In genomic region chr15:90954712-90955671, GRCh38 we compare ENCODE assay signal across 1 cellular context.
A peak's percentile ranks its signal among the peaks of the same experiment; 100 is the strongest.
TF ChIP-seq lines count a peak whose summit lies in the region.

A gene with protein sequence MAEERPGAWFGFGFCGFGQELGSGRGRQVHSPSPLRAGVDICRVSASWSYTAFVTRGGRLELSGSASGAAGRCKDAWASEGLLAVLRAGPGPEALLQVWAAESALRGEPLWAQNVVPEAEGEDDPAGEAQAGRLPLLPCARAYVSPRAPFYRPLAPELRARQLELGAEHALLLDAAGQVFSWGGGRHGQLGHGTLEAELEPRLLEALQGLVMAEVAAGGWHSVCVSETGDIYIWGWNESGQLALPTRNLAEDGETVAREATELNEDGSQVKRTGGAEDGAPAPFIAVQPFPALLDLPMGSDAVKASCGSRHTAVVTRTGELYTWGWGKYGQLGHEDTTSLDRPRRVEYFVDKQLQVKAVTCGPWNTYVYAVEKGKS (plus strand): TSS chr15:90954884. CDS start chr15:90956735, 1,851 bp downstream.

TF ChIP-seq in GM12878, 131 proteins besides CTCF, POLR2A, EP300 and RAD21 (continued from another document and continues in another):
- no peak for TF ChIP-seq ZBTB4 (CRISPR knock-in tag; IDR thresholded peaks at IDR 0.05)
- TF ChIP-seq E2F4 (IDR thresholded peaks at IDR 0.05; ENCODE audit: low read depth, low read length) = peak; percentile 99
- peak; percentile 57; the same call in 1 of the 2 replicates for TF ChIP-seq ESRRA (IDR thresholded peaks at IDR 0.05; ENCODE audit: low read length)
- no peak for TF ChIP-seq BRCA1 (IDR thresholded peaks at IDR 0.05; ENCODE audit: low read depth, low read length)
- no peak for TF ChIP-seq PML (IDR thresholded peaks at IDR 0.05; ENCODE audit: low read length)
- TF ChIP-seq, protein P1, sequence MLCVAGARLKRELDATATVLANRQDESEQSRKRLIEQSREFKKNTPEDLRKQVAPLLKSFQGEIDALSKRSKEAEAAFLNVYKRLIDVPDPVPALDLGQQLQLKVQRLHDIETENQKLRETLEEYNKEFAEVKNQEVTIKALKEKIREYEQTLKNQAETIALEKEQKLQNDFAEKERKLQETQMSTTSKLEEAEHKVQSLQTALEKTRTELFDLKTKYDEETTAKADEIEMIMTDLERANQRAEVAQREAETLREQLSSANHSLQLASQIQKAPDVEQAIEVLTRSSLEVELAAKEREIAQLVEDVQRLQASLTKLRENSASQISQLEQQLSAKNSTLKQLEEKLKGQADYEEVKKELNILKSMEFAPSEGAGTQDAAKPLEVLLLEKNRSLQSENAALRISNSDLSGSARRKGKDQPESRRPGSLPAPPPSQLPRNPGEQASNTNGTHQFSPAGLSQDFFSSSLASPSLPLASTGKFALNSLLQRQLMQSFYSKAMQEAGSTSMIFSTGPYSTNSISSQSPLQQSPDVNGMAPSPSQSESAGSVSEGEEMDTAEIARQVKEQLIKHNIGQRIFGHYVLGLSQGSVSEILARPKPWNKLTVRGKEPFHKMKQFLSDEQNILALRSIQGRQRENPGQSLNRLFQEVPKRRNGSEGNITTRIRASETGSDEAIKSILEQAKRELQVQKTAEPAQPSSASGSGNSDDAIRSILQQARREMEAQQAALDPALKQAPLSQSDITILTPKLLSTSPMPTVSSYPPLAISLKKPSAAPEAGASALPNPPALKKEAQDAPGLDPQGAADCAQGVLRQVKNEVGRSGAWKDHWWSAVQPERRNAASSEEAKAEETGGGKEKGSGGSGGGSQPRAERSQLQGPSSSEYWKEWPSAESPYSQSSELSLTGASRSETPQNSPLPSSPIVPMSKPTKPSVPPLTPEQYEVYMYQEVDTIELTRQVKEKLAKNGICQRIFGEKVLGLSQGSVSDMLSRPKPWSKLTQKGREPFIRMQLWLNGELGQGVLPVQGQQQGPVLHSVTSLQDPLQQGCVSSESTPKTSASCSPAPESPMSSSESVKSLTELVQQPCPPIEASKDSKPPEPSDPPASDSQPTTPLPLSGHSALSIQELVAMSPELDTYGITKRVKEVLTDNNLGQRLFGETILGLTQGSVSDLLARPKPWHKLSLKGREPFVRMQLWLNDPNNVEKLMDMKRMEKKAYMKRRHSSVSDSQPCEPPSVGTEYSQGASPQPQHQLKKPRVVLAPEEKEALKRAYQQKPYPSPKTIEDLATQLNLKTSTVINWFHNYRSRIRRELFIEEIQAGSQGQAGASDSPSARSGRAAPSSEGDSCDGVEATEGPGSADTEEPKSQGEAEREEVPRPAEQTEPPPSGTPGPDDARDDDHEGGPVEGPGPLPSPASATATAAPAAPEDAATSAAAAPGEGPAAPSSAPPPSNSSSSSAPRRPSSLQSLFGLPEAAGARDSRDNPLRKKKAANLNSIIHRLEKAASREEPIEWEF (IDR thresholded peaks at IDR 0.05; ENCODE audit: insufficient replicate concordance, low read depth, low read length) = peak; percentile 18
- TF ChIP-seq ZZZ3 (IDR thresholded peaks at IDR 0.05; ENCODE audit: control insufficient read depth, insufficient read length, low read depth) = no peak
- no peak for TF ChIP-seq IKZF2 (IDR thresholded peaks at IDR 0.05)
- TF ChIP-seq YY1 (IDR thresholded peaks at IDR 0.05; ENCODE audit: low read depth, low read length) = peak; percentile 71; the same call in 1 of the 2 replicates
- TF ChIP-seq ASH2L (IDR thresholded peaks at IDR 0.05; ENCODE audit: borderline replicate concordance, low read depth) = no peak
- no peak for TF ChIP-seq ZBED1 (IDR thresholded peaks at IDR 0.05; ENCODE audit: borderline replicate concordance)
- TF ChIP-seq NFIC (IDR thresholded peaks at IDR 0.05; ENCODE audit: low read depth, low read length) = no peak
- TF ChIP-seq, protein P2, sequence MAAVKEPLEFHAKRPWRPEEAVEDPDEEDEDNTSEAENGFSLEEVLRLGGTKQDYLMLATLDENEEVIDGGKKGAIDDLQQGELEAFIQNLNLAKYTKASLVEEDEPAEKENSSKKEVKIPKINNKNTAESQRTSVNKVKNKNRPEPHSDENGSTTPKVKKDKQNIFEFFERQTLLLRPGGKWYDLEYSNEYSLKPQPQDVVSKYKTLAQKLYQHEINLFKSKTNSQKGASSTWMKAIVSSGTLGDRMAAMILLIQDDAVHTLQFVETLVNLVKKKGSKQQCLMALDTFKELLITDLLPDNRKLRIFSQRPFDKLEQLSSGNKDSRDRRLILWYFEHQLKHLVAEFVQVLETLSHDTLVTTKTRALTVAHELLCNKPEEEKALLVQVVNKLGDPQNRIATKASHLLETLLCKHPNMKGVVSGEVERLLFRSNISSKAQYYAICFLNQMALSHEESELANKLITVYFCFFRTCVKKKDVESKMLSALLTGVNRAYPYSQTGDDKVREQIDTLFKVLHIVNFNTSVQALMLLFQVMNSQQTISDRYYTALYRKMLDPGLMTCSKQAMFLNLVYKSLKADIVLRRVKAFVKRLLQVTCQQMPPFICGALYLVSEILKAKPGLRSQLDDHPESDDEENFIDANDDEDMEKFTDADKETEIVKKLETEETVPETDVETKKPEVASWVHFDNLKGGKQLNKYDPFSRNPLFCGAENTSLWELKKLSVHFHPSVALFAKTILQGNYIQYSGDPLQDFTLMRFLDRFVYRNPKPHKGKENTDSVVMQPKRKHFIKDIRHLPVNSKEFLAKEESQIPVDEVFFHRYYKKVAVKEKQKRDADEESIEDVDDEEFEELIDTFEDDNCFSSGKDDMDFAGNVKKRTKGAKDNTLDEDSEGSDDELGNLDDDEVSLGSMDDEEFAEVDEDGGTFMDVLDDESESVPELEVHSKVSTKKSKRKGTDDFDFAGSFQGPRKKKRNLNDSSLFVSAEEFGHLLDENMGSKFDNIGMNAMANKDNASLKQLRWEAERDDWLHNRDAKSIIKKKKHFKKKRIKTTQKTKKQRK (IDR thresholded peaks at IDR 0.05; ENCODE audit: low read depth, low read length) = no peak
- peak; percentile 70; the same call in 1 of the 2 replicates for TF ChIP-seq HDGF (IDR thresholded peaks at IDR 0.05)
- TF ChIP-seq EGR1 (IDR thresholded peaks at IDR 0.05; ENCODE audit: borderline replicate concordance in 1 of 2, low read depth in 2 of 2, low read length in 2 of 2) = peak in 1 of 2 experiments; percentile 2; a peak in 1 of 3 replicates
- no peak for TF ChIP-seq CBX3 (IDR thresholded peaks at IDR 0.05; ENCODE audit: borderline replicate concordance, low read depth)
- no peak for TF ChIP-seq HCFC1 (IDR thresholded peaks at IDR 0.05; ENCODE audit: low read length)
- TF ChIP-seq CHD1 (IDR thresholded peaks at IDR 0.05; ENCODE audit: low read depth, low read length) = no peak
- TF ChIP-seq SMAD5 (IDR thresholded peaks at IDR 0.05; ENCODE audit: low read depth) = peak; percentile 81; the same call in 1 of the 2 replicates
- no peak for TF ChIP-seq KDM1A (IDR thresholded peaks at IDR 0.05; ENCODE audit: borderline replicate concordance)
- TF ChIP-seq STAT1 (conservative IDR thresholded peaks at IDR 0.05) = peak; percentile 84
- TF ChIP-seq ZNF217 (IDR thresholded peaks at IDR 0.05) = no peak
- TF ChIP-seq SKIL (IDR thresholded peaks at IDR 0.05; ENCODE audit: low read depth, poor library complexity, severe bottlenecking) = no peak
- peak; percentile 15; the same call in 1 of the 2 replicates for TF ChIP-seq SMC3 (IDR thresholded peaks at IDR 0.05; ENCODE audit: borderline replicate concordance, low read length)
- no peak for TF ChIP-seq NFXL1 (IDR thresholded peaks at IDR 0.05; ENCODE audit: borderline replicate concordance)
- TF ChIP-seq, protein P3, sequence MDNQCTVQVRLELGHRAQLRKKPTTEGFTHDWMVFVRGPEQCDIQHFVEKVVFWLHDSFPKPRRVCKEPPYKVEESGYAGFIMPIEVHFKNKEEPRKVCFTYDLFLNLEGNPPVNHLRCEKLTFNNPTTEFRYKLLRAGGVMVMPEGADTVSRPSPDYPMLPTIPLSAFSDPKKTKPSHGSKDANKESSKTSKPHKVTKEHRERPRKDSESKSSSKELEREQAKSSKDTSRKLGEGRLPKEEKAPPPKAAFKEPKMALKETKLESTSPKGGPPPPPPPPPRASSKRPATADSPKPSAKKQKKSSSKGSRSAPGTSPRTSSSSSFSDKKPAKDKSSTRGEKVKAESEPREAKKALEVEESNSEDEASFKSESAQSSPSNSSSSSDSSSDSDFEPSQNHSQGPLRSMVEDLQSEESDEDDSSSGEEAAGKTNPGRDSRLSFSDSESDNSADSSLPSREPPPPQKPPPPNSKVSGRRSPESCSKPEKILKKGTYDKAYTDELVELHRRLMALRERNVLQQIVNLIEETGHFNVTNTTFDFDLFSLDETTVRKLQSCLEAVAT (IDR thresholded peaks at IDR 0.05) = 0 out of 2 replicates have a peak, but pooled peaks have one; percentile 45
- peak; percentile 91 for TF ChIP-seq MXI1 (IDR thresholded peaks at IDR 0.05; ENCODE audit: low read depth, low read length)
- TF ChIP-seq NBN (IDR thresholded peaks at IDR 0.05) = peak; percentile 86
- TF ChIP-seq E4F1 (IDR thresholded peaks at IDR 0.05; ENCODE audit: borderline replicate concordance, partially characterized antibody) = peak; percentile 58
- peak; percentile 63 for TF ChIP-seq IKZF1 (conservative IDR thresholded peaks at IDR 0.05)
- TF ChIP-seq CHD2 (IDR thresholded peaks at IDR 0.05; ENCODE audit: borderline replicate concordance, low read depth, low read length) = peak; percentile 19; the same call in 1 of the 2 replicates
